ENCODE assay signal across 8 cellular contexts in the genomic region with DNA sequence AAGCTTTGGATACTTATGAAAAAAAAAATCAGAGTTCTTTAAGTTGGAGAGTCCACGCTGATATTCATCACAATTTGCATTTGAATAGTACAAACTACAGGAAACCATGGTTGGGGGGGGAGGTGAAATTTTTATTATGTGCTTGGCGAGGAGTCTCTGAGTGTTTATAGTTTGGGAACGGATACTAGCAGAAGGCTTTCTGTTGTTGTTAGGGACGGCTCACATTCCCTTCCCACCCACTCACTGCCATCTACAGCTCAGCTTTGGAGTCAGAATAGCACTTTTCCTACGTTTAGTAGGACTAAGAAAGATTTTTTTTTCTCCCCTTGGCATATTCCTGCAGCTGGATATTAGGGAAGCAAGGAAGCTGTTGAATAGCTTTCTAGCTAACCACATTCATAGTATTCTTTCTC.
DNase-seq lines count a peak whose midpoint lies in the region; ATAC-seq, FAIRE-seq and TF ChIP-seq lines count a peak whose summit lies in the region.

No MANE protein-coding gene starts in this region.

- H3K4me3 Mint-ChIP-seq in activated T-cell treated with anti-CD3 and anti-CD28 coated beads, Interleukin-2, amount 50 U/mL, for 72 hours: peak overlapping the region; percentile 80 to 82
- peak overlapping the region; percentile 60 to 82 for H3K4me3 Mint-ChIP-seq in effector memory CD8-positive, alpha-beta T cell

- no peak for DNase-seq in activated T-cell treated with anti-CD3 and anti-CD28 coated beads, Interleukin-2, amount 50 U/mL, for 72 hours
- no peak for DNase-seq in activated T-cell treated with anti-CD3 and anti-CD28 coated beads, Interleukin-2, amount 50 U/mL, for 1 hour
- peak; percentile 85 to 96 for DNase-seq in SJSA1 (ENCODE audit: low read depth in 1 of 2, low spot score in 2 of 2)
- no peak for DNase-seq in effector memory CD8-positive, alpha-beta T cell
- DNase-seq in mucosa of descending colon: peak in 1 of 3 donors; percentile 43
- DNase-seq in vagina (ENCODE audit: extremely low spot score in 2 of 2): no peak
- DNase-seq in GM12891 (ENCODE audit: insufficient read length, low spot score): no peak

- H3K4me1 ChIP-seq in SJSA1 (replicated peaks): peaks cover 46% of the 10 kb centered on the region
- peaks cover 23% of the 10 kb centered on the region for H3K4me1 ChIP-seq in mucosa of descending colon (ENCODE audit: low read depth)
- peaks cover 27% of the 10 kb centered on the region for H3K4me1 ChIP-seq in vagina

- peaks cover 0 to 5% of the 10 kb centered on the region in 2 donors for H3K9me3 Mint-ChIP-seq in activated T-cell treated with anti-CD3 and anti-CD28 coated beads, Interleukin-2, amount 50 U/mL, for 72 hours
- no peaks in the 10 kb centered on the region for H3K9me3 Mint-ChIP-seq in effector memory CD8-positive, alpha-beta T cell

- no peak for ATAC-seq in activated T-cell treated with anti-CD3 and anti-CD28 coated beads, Interleukin-2, amount 50 U/mL, for 72 hours (replicated peaks in 1 of 2)
- peak; percentile 28 for ATAC-seq in effector memory CD8-positive, alpha-beta T cell (replicated peaks)
- ATAC-seq in mucosa of descending colon (peak; percentile 54), GM19467 (IDR thresholded peaks at IDR 0.05; ENCODE audit: unreplicated experiment) (no peak)

- H3K27ac ChIP-seq in SJSA1 (peak overlapping the region; percentile 100), vagina (peak overlapping the region; percentile 94)

- H3K9me3 ChIP-seq in SJSA1 (replicated peaks): no peaks in the 10 kb centered on the region
- H3K9me3 ChIP-seq in mucosa of descending colon: no peaks in the 10 kb centered on the region
- no peaks in the 10 kb centered on the region for H3K9me3 ChIP-seq in vagina

- TF ChIP-seq POLR2A in vagina (IDR thresholded peaks at IDR 0.05) (no peak), GM12891 (IDR thresholded peaks at IDR 0.05; ENCODE audit: low read depth, low read length) (no peak)

- TF ChIP-seq CTCF in mucosa of descending colon (IDR thresholded peaks at IDR 0.05): no peak
- TF ChIP-seq CTCF in vagina (IDR thresholded peaks at IDR 0.05): no peak

- peaks cover 72% of the 10 kb centered on the region for H3K4me1 Mint-ChIP-seq in activated T-cell treated with anti-CD3 and anti-CD28 coated beads, Interleukin-2, amount 50 U/mL, for 72 hours (ENCODE audit: low read depth)
- peaks cover 17 to 40% of the 10 kb centered on the region in 2 donors for H3K4me1 Mint-ChIP-seq in effector memory CD8-positive, alpha-beta T cell (ENCODE audit: low read depth in 2 of 2)

- H3K27me3 ChIP-seq in SJSA1 (replicated peaks) (no peaks in the 10 kb centered on the region), vagina (no peaks in the 10 kb centered on the region)

- peak overlapping the region; percentile 98 for H3K27ac Mint-ChIP-seq in activated T-cell treated with anti-CD3 and anti-CD28 coated beads, Interleukin-2, amount 50 U/mL, for 72 hours
- peak overlapping the region; percentile 38 to 96 for H3K27ac Mint-ChIP-seq in effector memory CD8-positive, alpha-beta T cell

- no peaks in the 10 kb centered on the region for H3K27me3 Mint-ChIP-seq in activated T-cell treated with anti-CD3 and anti-CD28 coated beads, Interleukin-2, amount 50 U/mL, for 72 hours (ENCODE audit: low read depth)
- H3K27me3 Mint-ChIP-seq in effector memory CD8-positive, alpha-beta T cell: no peaks in the 10 kb centered on the region

- no peak for FAIRE-seq in GM12891 (lab: Jason Lieb, UNC)

- H3K4me3 ChIP-seq in SJSA1: peak overlapping the region; percentile 19
- no peak overlapping the region for H3K4me3 ChIP-seq in mucosa of descending colon
- H3K4me3 ChIP-seq in vagina: peak overlapping the region; percentile 29 to 31

- no peaks in the 10 kb centered on the region for H3K36me3 ChIP-seq in SJSA1
- no peaks in the 10 kb centered on the region for H3K36me3 ChIP-seq in mucosa of descending colon (ENCODE audit: low read depth)
- no peaks in the 10 kb centered on the region for H3K36me3 ChIP-seq in vagina

- intact Hi-C loops in mucosa of descending colon (cut with DNase I, micrococcal nuclease) (no loop called here), vagina (cut with DNase I) (no loop called here)

- peaks cover 2 to 10% of the 10 kb centered on the region in 2 donors for H3K36me3 Mint-ChIP-seq in activated T-cell treated with anti-CD3 and anti-CD28 coated beads, Interleukin-2, amount 50 U/mL, for 72 hours (ENCODE audit: insufficient read depth in 2 of 2)
- no peaks in the 10 kb centered on the region for H3K36me3 Mint-ChIP-seq in effector memory CD8-positive, alpha-beta T cell (ENCODE audit: insufficient read depth)

TF ChIP-seq in GM12891, 5 proteins besides CTCF, POLR2A, EP300 and RAD21:
- TF ChIP-seq POU2F2 (IDR thresholded peaks at IDR 0.05; ENCODE audit: low read depth, low read length): no peak
- no peak for TF ChIP-seq PAX5 (IDR thresholded peaks at IDR 0.05; ENCODE audit: insufficient read depth, low read length, severe bottlenecking)
- no peak for TF ChIP-seq POLR2AphosphoS5 (IDR thresholded peaks at IDR 0.05; ENCODE audit: low read depth, low read length)
- TF ChIP-seq SPI1 (IDR thresholded peaks at IDR 0.05; ENCODE audit: low read depth, low read length): no peak
- TF ChIP-seq TAF1 (IDR thresholded peaks at IDR 0.05; ENCODE audit: low read depth, low read length): no peak

Comparison
In these comparisons a context has a peak if more than half of its experiments do, and no peak if none do; other contexts are left out.
1. ATAC-seq: peak in effector memory CD8-positive, alpha-beta T cell (single experiment) and mucosa of descending colon (single experiment); none in activated T-cell treated with anti-CD3 and anti-CD28 coated beads, Interleukin-2, amount 50 U/mL, for 72 hours (0 of 2) and GM19467 (single experiment).
2. DNase-seq: peak in SJSA1 (2 of 2); none in activated T-cell treated with anti-CD3 and anti-CD28 coated beads, Interleukin-2, amount 50 U/mL, for 72 hours (0 of 2), activated T-cell treated with anti-CD3 and anti-CD28 coated beads, Interleukin-2, amount 50 U/mL, for 1 hour (single experiment), effector memory CD8-positive, alpha-beta T cell (0 of 3), vagina (0 of 2) and GM12891 (single experiment).